Comparison of ENCODE assay signal across 17 cellular contexts in the genomic region with DNA sequence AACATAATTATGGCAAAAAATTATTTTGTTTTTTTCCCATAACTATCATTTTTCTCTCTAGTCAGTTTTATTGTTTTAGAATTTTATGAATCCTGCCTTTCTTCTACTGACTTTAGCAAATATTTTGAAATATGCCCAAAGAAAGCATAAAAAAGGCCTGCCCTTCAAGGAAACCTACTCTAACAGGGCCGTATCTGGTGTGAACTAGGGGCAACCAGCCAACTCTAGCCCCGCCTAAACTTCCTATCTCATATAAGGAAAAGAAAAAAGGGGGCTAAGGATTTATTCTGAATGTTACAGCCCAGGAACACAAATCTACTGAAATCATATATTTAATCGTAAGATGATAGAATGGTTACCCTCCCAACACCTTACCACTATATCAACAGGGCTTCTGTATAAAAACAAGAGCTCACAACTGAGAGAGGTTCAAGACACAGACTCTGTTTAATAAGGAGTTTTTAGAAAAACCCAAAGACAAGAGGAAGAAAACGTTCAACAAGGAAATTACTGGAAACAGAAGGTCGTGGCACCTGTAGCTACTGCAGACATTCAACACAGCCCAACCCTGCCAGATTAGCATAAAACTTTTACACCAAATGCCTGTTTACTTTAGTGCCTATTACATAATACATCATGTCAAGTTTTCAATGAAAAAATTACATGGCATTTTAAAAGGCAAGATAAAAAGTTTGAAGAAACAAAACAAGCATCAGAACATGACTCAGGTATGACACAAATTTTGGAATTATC. TPM values are rescaled to one million over a fixed set of nuclear protein-coding genes. Genes with fewer than 3 reads are reported as not detected.
DNase-seq lines count a peak whose midpoint lies in the region; ATAC-seq and TF ChIP-seq lines count a peak whose summit lies in the region.
"Had no signal": no experiment of that assay in that cellular context is flagged by ENCODE, and none has a peak within 500 bp of the region (broad histone marks: within the 10 kb centered on the region; RNA-seq: fewer than 3 reads in every experiment).

No MANE protein-coding gene starts in this region.

- H3K9me3 ChIP-seq in PC-9 (ENCODE audit: insufficient read depth, low read depth) (0 out of 2 replicates have a peak, but pooled peaks cover 4% of the 10 kb centered on the region), psoas muscle (no peaks in the 10 kb centered on the region), tibial nerve (no peaks in the 10 kb centered on the region)
- H3K9me3 ChIP-seq: Caco-2 had no signal

- H3K36me3 ChIP-seq in PC-9 (ENCODE audit: low read depth) (no peaks in the 10 kb centered on the region), psoas muscle (ENCODE audit: insufficient read depth in 1 of 2, low read depth in 1 of 2) (no peaks in the 10 kb centered on the region), tibial nerve (no peaks in the 10 kb centered on the region)

- H3K27me3 ChIP-seq in PC-9 (ENCODE audit: insufficient read depth, low read depth): no peaks in the 10 kb centered on the region
- H3K27me3 ChIP-seq in psoas muscle (ENCODE audit: insufficient read depth in 3 of 3, low read length in 2 of 3): no peaks in the 10 kb centered on the region
- H3K27me3 ChIP-seq in tibial nerve: no peaks in the 10 kb centered on the region

- 0 out of 2 replicates have a peak overlapping the region, but pooled peaks have one; percentile 23 for H2AFZ ChIP-seq in PC-9
- H2AFZ ChIP-seq: GM23338 had no signal

- no peak for DNase-seq in PC-9
- DNase-seq in left cardiac atrium: peak; percentile 32
- peak; percentile 11 to 47 for DNase-seq in psoas muscle
- DNase-seq in tibial nerve (ENCODE audit: low spot score in 2 of 2): peak; percentile 26 to 27
- no peak for DNase-seq in epidermal melanocyte (ENCODE audit: insufficient read length, low spot score)
- no peak for DNase-seq in SK-N-DZ (ENCODE audit: low spot score)
- no peak for DNase-seq in DMS53 treated with DMSO at 0.1 percent for 48 hours (lab: John Stamatoyannopoulos, UW; ENCODE audit: unreplicated experiment)
- DNase-seq: Caco-2, DMS153, NCI-H1417 treated with DMSO at 0.1 percent for 48 hours, NCI-H2029, NCI-H2171, NCI-H510A, NCI-H774 had no signal

- TF ChIP-seq POLR2A in tibial nerve (IDR thresholded peaks at IDR 0.05): no peak

- no peaks in the 10 kb centered on the region for H3K9me2 ChIP-seq in PC-9 (ENCODE audit: insufficient read depth)

- ATAC-seq in left cardiac atrium (no peak), psoas muscle (no peak)
- ATAC-seq: GM23338, HCT116, K562 had no signal

- no peaks in the 10 kb centered on the region for H3F3A ChIP-seq in PC-9 (ENCODE audit: insufficient read depth, low read depth)

- H3K27ac ChIP-seq in PC-9 (no peak overlapping the region), psoas muscle (no peak overlapping the region), tibial nerve (peak overlapping the region in 2 of 4 donors; percentile 46 to 68)

- WGBS in psoas muscle, 3 donors: 56 to 61% (median 57%) methylated on average over 5 of the region's 5 CpGs
- WGBS in tibial nerve, 2 donors: 48 to 52% methylated on average over 5 of the region's 5 CpGs

- BruUV-seq in PC-9 (replicated peaks; lab: Mats Ljungman, UMichigan): no TSS peak

- H3K4me3 ChIP-seq in PC-9 (no peak overlapping the region), psoas muscle (no peak overlapping the region), tibial nerve (no peak overlapping the region)
- H3K4me3 ChIP-seq: GM23338, K562 had no signal

- H3K4me1 ChIP-seq in PC-9 (replicated peaks; ENCODE audit: insufficient read depth) (no peaks in the 10 kb centered on the region), psoas muscle (no peaks in the 10 kb centered on the region), tibial nerve (no peaks in the 10 kb centered on the region)
- H3K4me1 ChIP-seq: Caco-2 had no signal

- H3K79me2 ChIP-seq in PC-9 (ENCODE audit: low read depth): no peaks in the 10 kb centered on the region

- TF ChIP-seq EP300 in tibial nerve (IDR thresholded peaks at IDR 0.05): no peak

- no peaks in the 10 kb centered on the region for H4K20me1 ChIP-seq in PC-9 (ENCODE audit: insufficient read depth)

- intact Hi-C loops in PC-9 (cut with micrococcal nuclease; ENCODE audit: unreplicated experiment) (no loop called here), left cardiac atrium (cut with DNase I) (no loop called here), psoas muscle (cut with DNase I) (no loop called here)

- CTCF ChIA-PET in PC-9 (lab: Charles Lee): no interaction called here

- POLR2A ChIA-PET in PC-9 (lab: Charles Lee; ENCODE audit: unreplicated experiment): no interaction called here

- TF ChIP-seq CTCF in PC-9 (conservative IDR thresholded peaks at IDR 0.05) (no peak), psoas muscle (IDR thresholded peaks at IDR 0.05) (no peak), tibial nerve (IDR thresholded peaks at IDR 0.05) (no peak)

- no peak overlapping the region for H3K4me2 ChIP-seq in PC-9
- H3K4me2 ChIP-seq: GM23338 had no signal

RNA-seq across cellular contexts. Expression of gene EPYC, which starts 12.9 kb away (rescaled TPM):
- total RNA-seq in PC-9 (2021): not detected in 2 replicates
- total RNA-seq in left cardiac atrium: not detected
- not detected for total RNA-seq in psoas muscle
- not detected for polyA plus RNA-seq in psoas muscle
- total RNA-seq in tibial nerve: not detected
- polyA plus RNA-seq in SK-N-DZ (2014; cell fraction: cytosol; rRNA removed): not detected in 2 replicates
- polyA plus RNA-seq in SK-N-DZ (2014; cell fraction: nucleus; rRNA removed): not detected in 2 replicates
- total RNA-seq: Caco-2, GM23338, K562 had no signal
- polyA plus RNA-seq: GM23338, K562 had no signal

RNA-seq across cellular contexts. Expression of gene KERA, which starts 40.1 kb away (rescaled TPM):
- total RNA-seq in PC-9 (2021) (not detected in 2 replicates), left cardiac atrium (not detected), psoas muscle (under 1 TPM in 1 of 4 donors, not detected in 3; 0.17 TPM), tibial nerve (not detected)
- polyA plus RNA-seq in psoas muscle: not detected
- polyA plus RNA-seq in SK-N-DZ (2014; cell fraction: cytosol; rRNA removed): not detected in 2 replicates
- polyA plus RNA-seq in SK-N-DZ (2014; cell fraction: nucleus; rRNA removed): not detected in 2 replicates
- total RNA-seq: Caco-2, GM23338, K562 had no signal
- polyA plus RNA-seq: GM23338, K562 had no signal

Comparison
In these comparisons a context has a peak if more than half of its experiments do, and no peak if none do; other contexts are left out.
1. DNase-seq: peak in left cardiac atrium (single experiment), psoas muscle (2 of 2) and tibial nerve (2 of 2); none in PC-9 (0 of 2), epidermal melanocyte (single experiment), SK-N-DZ (single experiment) and DMS53 treated with DMSO at 0.1 percent for 48 hours (single experiment).